9 cellular contexts compared by ENCODE assay signal in genomic region chr2:172704072-172704936, GRCh38. TPM values are rescaled to one million over a fixed set of nuclear protein-coding genes. Genes with fewer than 3 reads are reported as not detected.
DNase-seq lines count a peak whose midpoint lies in the region; ATAC-seq lines count a peak whose summit lies in the region.
"Had no signal": no experiment of that assay in that cellular context is flagged by ENCODE, and none has a peak within 500 bp of the region (broad histone marks: within the 10 kb centered on the region; RNA-seq: fewer than 3 reads in every experiment).

No MANE protein-coding gene starts in this region.

- H3K27me3 Mint-ChIP-seq in activated T-cell treated with anti-CD3 and anti-CD28 coated beads, Interleukin-2, amount 50 U/mL, for 72 hours (ENCODE audit: low read depth), result peaks cover 16% of the 10 kb centered on the region

- no peak overlapping the region for H3K27ac Mint-ChIP-seq in activated T-cell treated with anti-CD3 and anti-CD28 coated beads, Interleukin-2, amount 50 U/mL, for 72 hours

- no peak overlapping the region for H3K27ac ChIP-seq in SJCRH30
- H3K27ac ChIP-seq: epithelial cell of prostate had no signal

- H3K27me3 ChIP-seq in SJCRH30, result no peaks in the 10 kb centered on the region

- no peaks in the 10 kb centered on the region for H3K36me3 ChIP-seq in SJCRH30

- ATAC-seq in HG02798 (IDR thresholded peaks at IDR 0.05; ENCODE audit: poor library complexity, unreplicated experiment) (peak; percentile 46), left ventricle myocardium superior (peak; percentile 74), GM18873 (IDR thresholded peaks at IDR 0.05; ENCODE audit: low FRiP score, unreplicated experiment) (no peak), HG03460 (IDR thresholded peaks at IDR 0.05; ENCODE audit: unreplicated experiment) (no peak)
- ATAC-seq in activated T-cell treated with anti-CD3 and anti-CD28 coated beads, Interleukin-2, amount 50 U/mL, for 72 hours (replicated peaks in 1 of 2), result no peak

- no peaks in the 10 kb centered on the region for H3K9me3 ChIP-seq in SJCRH30 (replicated peaks)

- H3K36me3 Mint-ChIP-seq in activated T-cell treated with anti-CD3 and anti-CD28 coated beads, Interleukin-2, amount 50 U/mL, for 72 hours (ENCODE audit: insufficient read depth in 2 of 2), result peaks cover 0 to 1% of the 10 kb centered on the region in 2 donors

- H3K4me3 Mint-ChIP-seq in activated T-cell treated with anti-CD3 and anti-CD28 coated beads, Interleukin-2, amount 50 U/mL, for 72 hours, result no peak overlapping the region

- H3K4me1 Mint-ChIP-seq in activated T-cell treated with anti-CD3 and anti-CD28 coated beads, Interleukin-2, amount 50 U/mL, for 72 hours (ENCODE audit: low read depth), result no peaks in the 10 kb centered on the region

- no peak overlapping the region for H3K4me3 ChIP-seq in SJCRH30

- intact Hi-C loops in left ventricle myocardium superior (cut with micrococcal nuclease), result no loop called here

- peak; percentile 45 for DNase-seq in COLO829 (ENCODE audit: low spot score)
- peak; percentile 17 to 73 for DNase-seq in SJCRH30
- no peak for DNase-seq in left ventricle myocardium superior
- no peak for DNase-seq in retina
- DNase-seq in activated T-cell treated with anti-CD3 and anti-CD28 coated beads, Interleukin-2, amount 50 U/mL, for 72 hours, result no peak

- H3K9me3 Mint-ChIP-seq in activated T-cell treated with anti-CD3 and anti-CD28 coated beads, Interleukin-2, amount 50 U/mL, for 72 hours, result no peaks in the 10 kb centered on the region

- H3K4me1 ChIP-seq in SJCRH30, result no peaks in the 10 kb centered on the region

RNA-seq across cellular contexts. Expression of gene RAPGEF4, which starts 31.3 kb away (rescaled TPM):
- 5.1 and 6.1 TPM in 2 replicates for total RNA-seq in SJCRH30 (2014; rRNA removed; shearing (Covaris generic))
- total RNA-seq in left ventricle myocardium superior, result 16.6 TPM
- under 1 TPM; 0.19 to 0.65 TPM for total RNA-seq in activated T-cell treated with anti-CD3 and anti-CD28 coated beads, Interleukin-2, amount 50 U/mL, for 72 hours

Comparison
In these comparisons a context has a peak if more than half of its experiments do, and no peak if none do; other contexts are left out.
1. DNase-seq: peak in COLO829 (single experiment) and SJCRH30 (2 of 2); none in left ventricle myocardium superior (single experiment), retina (single experiment) and activated T-cell treated with anti-CD3 and anti-CD28 coated beads, Interleukin-2, amount 50 U/mL, for 72 hours (0 of 2).
2. ATAC-seq: peak in HG02798 (single experiment) and left ventricle myocardium superior (single experiment); none in GM18873 (single experiment), HG03460 (single experiment) and activated T-cell treated with anti-CD3 and anti-CD28 coated beads, Interleukin-2, amount 50 U/mL, for 72 hours (0 of 2).